20 cellular contexts compared by ENCODE assay signal in the genomic region with DNA sequence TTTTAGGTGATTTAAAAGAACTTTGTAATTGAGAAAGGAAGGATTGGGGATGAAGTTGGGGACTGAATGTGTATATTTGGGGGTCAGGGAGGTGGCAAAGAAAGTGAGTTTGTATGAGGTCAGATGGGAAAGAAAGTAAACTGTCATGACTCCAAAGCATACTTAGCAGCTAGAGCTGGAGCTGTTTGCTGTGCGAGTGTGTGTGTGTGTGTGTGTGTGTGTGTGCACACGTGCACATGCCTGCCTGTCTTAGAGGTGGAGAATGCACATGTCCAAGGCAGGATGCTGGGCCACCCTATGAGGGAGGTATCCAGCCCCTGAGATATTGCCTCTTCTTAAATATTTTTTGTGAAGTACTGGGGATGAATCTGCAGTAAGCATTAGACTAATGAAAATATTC. TPM values are rescaled to one million over a fixed set of nuclear protein-coding genes. Genes with fewer than 3 reads are reported as not detected.
DNase-seq lines count a peak whose midpoint lies in the region; ATAC-seq, FAIRE-seq and TF ChIP-seq lines count a peak whose summit lies in the region.
"Had no signal": no experiment of that assay in that cellular context is flagged by ENCODE, and none has a peak within 500 bp of the region (broad histone marks: within the 10 kb centered on the region; RNA-seq: fewer than 3 reads in every experiment).

No MANE protein-coding gene starts in this region.

- H3K36me3 Mint-ChIP-seq in nephron (ENCODE audit: low read depth) = peaks cover 53% of the 10 kb centered on the region
- H3K36me3 Mint-ChIP-seq: CD4-positive, CD25-positive, alpha-beta regulatory T cell; naive thymus-derived CD8-positive, alpha-beta T cell had no signal

- no peak overlapping the region for H2AK9ac ChIP-seq in IMR-90 (replicated peaks; ENCODE audit: low read depth, low read length, poor library complexity)

- peaks cover 9% of the 10 kb centered on the region for H3K9me1 ChIP-seq in IMR-90 (ENCODE audit: insufficient read depth, low read length)

- H3K4ac ChIP-seq in IMR-90 (ENCODE audit: low read depth, low read length) = peak overlapping the region; percentile 54

- H4K5ac ChIP-seq in IMR-90 (ENCODE audit: low read depth, low read length) = no peak overlapping the region

- 87% methylated on average over 2 of the region's 2 CpGs for WGBS in A549 (ENCODE audit: missing lambda C conversion rate)
- no CpG with 5 or more reads among the region's 2 CpGs for WGBS in IMR-90 (ENCODE audit: extremely low coverage in 2 of 2, insufficient read length in 1 of 2), 2 experiments

- no peak for FAIRE-seq in A549 (lab: Jason Lieb, UNC)
- FAIRE-seq: TTC549 had no signal

- no peak overlapping the region for H2BK5ac ChIP-seq in IMR-90 (ENCODE audit: low read depth, low read length, poor library complexity, severe bottlenecking)

- no peak overlapping the region for H3K4me3 ChIP-seq in A549
- no peak overlapping the region for H3K4me3 ChIP-seq in IMR-90 (ENCODE audit: insufficient read depth, low read depth, low read length)
- no peak overlapping the region for H3K4me3 ChIP-seq in choroid plexus epithelial cell (ENCODE audit: low read depth, low read length)
- H3K4me3 ChIP-seq: ascending aorta, colonic mucosa, lung, SK-N-MC had no signal

- peak overlapping the region; percentile 49 to 80 for H3K27ac ChIP-seq in A549
- H3K27ac ChIP-seq in IMR-90 (ENCODE audit: insufficient read depth, low read length) = no peak overlapping the region
- H3K27ac ChIP-seq in RWPE1 = no peak overlapping the region
- H3K27ac ChIP-seq: ascending aorta, colonic mucosa, SK-N-MC had no signal

- H3K9me3 ChIP-seq in A549 (no peaks in the 10 kb centered on the region), IMR-90 (ENCODE audit: control insufficient read depth, insufficient read depth, low read length) (no peaks in the 10 kb centered on the region)
- H3K9me3 ChIP-seq: ascending aorta, colonic mucosa had no signal

- POLR2A ChIA-PET in A549 (lab: Yijun Ruan, JAX) = no interaction called here
- POLR2A ChIA-PET in IMR-90 (lab: Charles Lee; ENCODE audit: unreplicated experiment) = no interaction called here
- POLR2A ChIA-PET in RWPE1 (lab: Yijun Ruan, JAX; ENCODE audit: low non-redundant PET) = no interaction called here

- H3K23ac ChIP-seq in IMR-90 (ENCODE audit: low read depth, low read length) = no peak overlapping the region

- no peak overlapping the region for H4K91ac ChIP-seq in IMR-90 (ENCODE audit: insufficient read depth, low read depth, low read length)

- H2AFZ ChIP-seq in IMR-90 (replicated peaks; ENCODE audit: low read length, poor library complexity) = no peak overlapping the region

- no peaks in the 10 kb centered on the region; the same call in 1 of the 2 replicates for H3K36me3 ChIP-seq in IMR-90 (ENCODE audit: control insufficient read depth, insufficient read depth, low read length)
- H3K36me3 ChIP-seq: ascending aorta, colonic mucosa had no signal

- no peak overlapping the region; the same call in 2 of the 3 replicates for H2BK15ac ChIP-seq in IMR-90 (ENCODE audit: low read depth, low read length)

- peak overlapping the region; percentile 71 for H3K4me2 ChIP-seq in A549
- no peak overlapping the region for H3K4me2 ChIP-seq in IMR-90 (ENCODE audit: low read depth, low read length)

- H4K20me1 ChIP-seq in IMR-90 (ENCODE audit: insufficient read depth, low read length) = no peaks in the 10 kb centered on the region

- intact Hi-C loops in IMR-90 (cut with micrococcal nuclease) = no loop called here

- no peak overlapping the region for H4K8ac ChIP-seq in IMR-90 (ENCODE audit: low read depth in 2 of 2, low read length in 2 of 2)

- H3K27ac Mint-ChIP-seq in nephron = peak overlapping the region in 2 of 3 experiments; percentile 30 to 54
- H3K27ac Mint-ChIP-seq: activated CD4-positive, alpha-beta T cell treated with anti-CD3 and anti-CD28 coated beads, Interleukin-2, amount 10 ng/mL, durations not matched to agents 24 days and 14 days; CD4-positive, CD25-positive, alpha-beta regulatory T cell; naive thymus-derived CD8-positive, alpha-beta T cell had no signal

- no peak overlapping the region; the same call in 1 of the 2 replicates for H3K14ac ChIP-seq in IMR-90 (replicated peaks; ENCODE audit: low read depth, low read length)

- peak overlapping the region; percentile 60; the same call in 1 of the 2 replicates for H2BK120ac ChIP-seq in IMR-90 (ENCODE audit: low read depth, low read length)

- dilution Hi-C loops in IMR-90 (cut with HindIII; ENCODE audit: low sequenced_read_pairs, unreplicated experiment) = no loop called here

- no peaks in the 10 kb centered on the region for H3K79me1 ChIP-seq in IMR-90 (ENCODE audit: low read depth in 1 of 2, low read length in 2 of 2)

- TF ChIP-seq POLR2A in A549 (IDR thresholded peaks at IDR 0.05; ENCODE audit: low read length) (no peak), IMR-90 (IDR thresholded peaks at IDR 0.05; ENCODE audit: low read depth, low read length) (no peak)

- TF ChIP-seq EP300 in A549 (IDR thresholded peaks at IDR 0.05) = no peak

- TF ChIP-seq RAD21 in A549 (conservative IDR thresholded peaks at IDR 0.05 in 1 of 2, IDR thresholded peaks at IDR 0.05 in 1 of 2) (no peak), IMR-90 (IDR thresholded peaks at IDR 0.05; ENCODE audit: low read length) (no peak)

- H3K9ac ChIP-seq in IMR-90 (ENCODE audit: low read depth, low read length) = no peak overlapping the region

- DNase-seq in A549 (ENCODE audit: low read depth in 1 of 2, low spot score in 1 of 2) (no peak), IMR-90 (peak; percentile 58), choroid plexus epithelial cell (ENCODE audit: low read depth) (peak; percentile 16), RWPE1 (ENCODE audit: low spot score) (no peak), SW 1271 (lab: John Stamatoyannopoulos, UW) (no peak), GF-D8 (lab: John Stamatoyannopoulos, UW) (no peak)
- DNase-seq: activated CD4-positive, alpha-beta T cell treated with anti-CD3 and anti-CD28 coated beads, Interleukin-2, amount 10 ng/mL, durations not matched to agents 24 days and 14 days; activated CD8-positive, alpha-beta memory T cell treated with anti-CD3 and anti-CD28 coated beads, Interleukin-2, amount 50 U/mL, for 48 hours; activated naive CD4-positive, alpha-beta T cell; CD4-positive, CD25-positive, alpha-beta regulatory T cell; colonic mucosa; naive thymus-derived CD8-positive, alpha-beta T cell; NCI-H524; stimulated activated naive CD8-positive, alpha-beta T cell treated with anti-CD3 and anti-CD28 coated beads, Interleukin-15, Interleukin-2, amounts not matched to agents 100 U/mL and 50 U/mL, for 24 hours had no signal

- in situ Hi-C loops in IMR-90 (cut with MboI; ENCODE audit: low sequenced_read_pairs) = no loop called here

- peak overlapping the region in 1 of 3 experiments; percentile 24 for H3K4me3 Mint-ChIP-seq in nephron
- H3K4me3 Mint-ChIP-seq: activated CD4-positive, alpha-beta T cell treated with anti-CD3 and anti-CD28 coated beads, Interleukin-2, amount 10 ng/mL, durations not matched to agents 24 days and 14 days; CD4-positive, CD25-positive, alpha-beta regulatory T cell; naive thymus-derived CD8-positive, alpha-beta T cell had no signal

- H3K27me3 Mint-ChIP-seq in nephron (ENCODE audit: low read depth) = no peaks in the 10 kb centered on the region

- H3K27me3 ChIP-seq in IMR-90 (ENCODE audit: control insufficient read depth, insufficient read depth, low read length) = no peaks in the 10 kb centered on the region
- H3K27me3 ChIP-seq: ascending aorta, colonic mucosa had no signal

- H2BK20ac ChIP-seq in IMR-90 (ENCODE audit: low read depth, low read length) = peak overlapping the region; percentile 45

- BruUV-seq in IMR-90 (replicated peaks; lab: Mats Ljungman, UMichigan) = no TSS peak

- no peak overlapping the region for H3K56ac ChIP-seq in IMR-90 (ENCODE audit: extremely low read depth, insufficient read depth, low read length)

- CTCF ChIA-PET in A549 (lab: Yijun Ruan, JAX) = interaction anchor here (1.1 to 2.2 kb wide), 4 partner anchors 17 to 482 kb away, joined by 3 to 7 read pairs (median 4); no protein-coding TSS in a partner anchor
- CTCF ChIA-PET in IMR-90 (lab: Yijun Ruan, JAX) = no interaction called here
- CTCF ChIA-PET in RWPE1 (lab: Yijun Ruan, JAX) = interaction anchor here (0.6 kb wide), 1 partner anchor 147 kb away, joined by 7 read pairs; no protein-coding TSS in a partner anchor

- H3K4me1 Mint-ChIP-seq in nephron = peaks cover 82% of the 10 kb centered on the region
- H3K4me1 Mint-ChIP-seq: CD4-positive, CD25-positive, alpha-beta regulatory T cell; naive thymus-derived CD8-positive, alpha-beta T cell had no signal

- ATAC-seq in A549 (peak; percentile 31 to 36; a peak in 4 of 6 replicates), IMR-90 (ENCODE audit: low read depth) (peak; percentile 24), HG03565 (IDR thresholded peaks at IDR 0.05; ENCODE audit: unreplicated experiment) (no peak)
- ATAC-seq: naive thymus-derived CD8-positive, alpha-beta T cell had no signal

- TF ChIP-seq CTCF in A549 (IDR thresholded peaks at IDR 0.05) = no peak
- TF ChIP-seq CTCF in IMR-90 (conservative IDR thresholded peaks at IDR 0.05; ENCODE audit: low read depth, low read length) = no peak
- TF ChIP-seq CTCF in choroid plexus epithelial cell (conservative IDR thresholded peaks at IDR 0.05; ENCODE audit: low read depth, low read length) = no peak
- TF ChIP-seq CTCF in nephron (IDR thresholded peaks at IDR 0.05; ENCODE audit: unreplicated experiment in 3 of 3) = no peak
- TF ChIP-seq CTCF in RWPE1 (conservative IDR thresholded peaks at IDR 0.05; ENCODE audit: low read depth) = no peak

- no peak overlapping the region for H3K18ac ChIP-seq in IMR-90 (ENCODE audit: low read depth, low read length)

- H3K4me1 ChIP-seq in A549 (peaks cover 20% of the 10 kb centered on the region), IMR-90 (ENCODE audit: control insufficient read depth, insufficient read depth, low read length) (peaks cover 12% of the 10 kb centered on the region)
- H3K4me1 ChIP-seq: colonic mucosa had no signal

- H2AK5ac ChIP-seq in IMR-90 (ENCODE audit: low read depth, low read length) = no peak overlapping the region

- H3K9me3 Mint-ChIP-seq in nephron = no peaks in the 10 kb centered on the region
- H3K9me3 Mint-ChIP-seq: activated CD4-positive, alpha-beta T cell treated with anti-CD3 and anti-CD28 coated beads, Interleukin-2, amount 10 ng/mL, durations not matched to agents 24 days and 14 days; naive thymus-derived CD8-positive, alpha-beta T cell had no signal

TF ChIP-seq in A549, 52 proteins besides CTCF, POLR2A, EP300 and RAD21 (continues in another document):
- TF ChIP-seq JUN (IDR thresholded peaks at IDR 0.05) = no peak

TF ChIP-seq in IMR-90, 13 proteins besides CTCF, POLR2A, EP300 and RAD21 (continues in another document):
- TF ChIP-seq BHLHE40 (IDR thresholded peaks at IDR 0.05; ENCODE audit: low read depth, low read length) = peak; percentile 89

RNA-seq across cellular contexts. Expression of gene BOC, which starts 21.0 kb away (rescaled TPM):
- 4.0 and 5.7 TPM in 2 replicates for polyA plus RNA-seq in A549 (2011; rRNA removed)
- 6.8 and 7.2 TPM in 2 replicates for polyA plus RNA-seq in A549 (2012; cell fraction: cytosol; rRNA removed)
- polyA plus RNA-seq in A549 (2012; cell fraction: nucleus; rRNA removed) = 9.9 and 10.2 TPM in 2 replicates
- polyA plus RNA-seq in A549 (2017; fragmentation: RNase III; extraction: RNeasy Plus Mini Kit Qiagen cat#74134 plus additional on column Dnase treatment) = 3.4 to 4.0 TPM (median 3.6 TPM) in 3 replicates
- polyA minus RNA-seq in A549 (2011; rRNA and poly(A)+ RNA removed) = 7.2 and 7.5 TPM in 2 replicates
- 5.3 and 6.8 TPM in 2 replicates for total RNA-seq in IMR-90 (2012; rRNA removed)
- polyA plus RNA-seq in IMR-90 (2012; rRNA removed) = 13.6 and 15.2 TPM in 2 replicates
- 7.2 and 13.2 TPM in 2 replicates for polyA plus RNA-seq in IMR-90 (2012; cell fraction: cytosol; rRNA removed)
- polyA plus RNA-seq in IMR-90 (2012; cell fraction: nucleus; rRNA removed; ENCODE audit: low replicate concordance) = 15.6 and 22.1 TPM in 2 replicates
- total RNA-seq: CD4-positive, CD25-positive, alpha-beta regulatory T cell; naive thymus-derived CD8-positive, alpha-beta T cell had no signal
- polyA plus RNA-seq: CD4-positive, CD25-positive, alpha-beta regulatory T cell; naive thymus-derived CD8-positive, alpha-beta T cell had no signal

Comparison
In these comparisons a context has a peak if more than half of its experiments do, and no peak if none do; other contexts are left out.
1. DNase-seq: peak in IMR-90 (single experiment) and choroid plexus epithelial cell (single experiment); none in A549 (0 of 2), RWPE1 (single experiment), SW 1271 (0 of 2) and GF-D8 (single experiment).
2. H3K27ac ChIP-seq: peak in A549 (2 of 2); none in IMR-90 (single experiment) and RWPE1 (single experiment).